ENCODE assay signal across 8 cellular contexts in the genomic region with DNA sequence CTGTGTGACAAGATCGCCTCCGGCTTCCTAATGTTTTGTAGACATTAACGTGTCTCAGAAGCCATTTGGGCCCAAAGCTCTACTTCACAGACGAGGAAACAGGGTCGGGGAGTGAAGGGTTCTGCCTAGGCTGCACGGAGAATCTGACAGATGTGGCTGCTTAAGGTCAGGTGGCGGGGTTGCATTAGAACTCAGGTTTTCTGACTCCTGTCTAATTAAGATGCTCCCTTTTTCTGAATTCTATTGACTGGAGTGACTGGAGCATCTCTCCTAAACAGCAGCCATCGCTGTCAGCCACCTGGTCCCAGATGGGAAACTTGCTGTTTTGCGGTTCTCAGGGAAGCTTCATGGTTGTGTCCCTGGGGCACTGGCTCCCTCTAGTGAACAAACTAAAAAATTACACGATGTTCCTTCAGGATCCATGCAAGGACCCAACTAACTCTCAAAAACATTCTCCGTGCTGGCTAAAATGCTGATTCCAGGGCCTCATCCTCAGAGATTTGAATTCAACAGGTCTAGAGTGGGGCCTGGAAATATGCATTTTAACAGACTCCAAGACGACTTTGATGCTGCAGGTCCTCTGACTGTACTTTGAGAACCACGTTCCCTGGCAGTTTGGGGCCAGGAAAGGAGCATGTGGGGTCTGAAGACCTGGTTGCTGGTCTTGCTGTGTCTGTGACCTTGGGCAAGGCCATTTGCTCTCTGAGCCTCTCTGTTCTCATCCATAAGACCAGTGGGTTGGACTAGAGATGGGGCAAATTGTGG.
A peak's percentile ranks its signal among the peaks of the same experiment; 100 is the strongest.
DNase-seq lines count a peak whose midpoint lies in the region; ATAC-seq, FAIRE-seq and TF ChIP-seq lines count a peak whose summit lies in the region.

No MANE protein-coding gene starts in this region.

- H3K36me3 ChIP-seq in right atrium auricular region, result no peaks in the 10 kb centered on the region

- H3K27ac ChIP-seq in right atrium auricular region, result no peak overlapping the region

- peak; percentile 81 for TF ChIP-seq CTCF in astrocyte of the cerebellum (IDR thresholded peaks at IDR 0.05; ENCODE audit: low read depth, low read length, missing control alignments)
- TF ChIP-seq CTCF in right atrium auricular region (IDR thresholded peaks at IDR 0.05), result peak; percentile 73 to 82
- peak; percentile 80 for TF ChIP-seq CTCF in retinal pigment epithelial cell (conservative IDR thresholded peaks at IDR 0.05; ENCODE audit: low read depth, low read length)

- in situ Hi-C loops in astrocyte of the cerebellum (cut with HindIII; ENCODE audit: low sequenced_read_pairs), result no loop called here

- DNase-seq in DMS 273 (lab: John Stamatoyannopoulos, UW; ENCODE audit: unreplicated experiment) (peak; percentile 77), HTR-8/SVneo (ENCODE audit: insufficient read length, low spot score) (peak; percentile 74), SHP77 (lab: John Stamatoyannopoulos, UW) (peak; percentile 58 to 62), astrocyte of the cerebellum (ENCODE audit: low read depth) (peak; percentile 34), right atrium auricular region (ENCODE audit: low spot score) (no peak), retinal pigment epithelial cell (ENCODE audit: low read depth) (no peak)

- H3K4me1 ChIP-seq in right atrium auricular region, result no peaks in the 10 kb centered on the region

- peaks cover 0 to 7% of the 10 kb centered on the region in 2 donors for H3K9me3 ChIP-seq in right atrium auricular region

- H3K27me3 ChIP-seq in right atrium auricular region, result no peaks in the 10 kb centered on the region

- ATAC-seq in GM21423 (IDR thresholded peaks at IDR 0.05; ENCODE audit: unreplicated experiment) (no peak), GM18519 (IDR thresholded peaks at IDR 0.05; ENCODE audit: low FRiP score, unreplicated experiment) (no peak)

- FAIRE-seq in HTR-8/SVneo (lab: Jason Lieb, UNC), result peak; percentile 72

- no peak overlapping the region for H3K4me3 ChIP-seq in astrocyte of the cerebellum (ENCODE audit: low read depth, low read length)
- H3K4me3 ChIP-seq in right atrium auricular region, result no peak overlapping the region
- no peak overlapping the region for H3K4me3 ChIP-seq in retinal pigment epithelial cell (ENCODE audit: low read length)

Comparison
In these comparisons a context has a peak if more than half of its experiments do, and no peak if none do; other contexts are left out.
1. DNase-seq: peak in DMS 273 (single experiment), HTR-8/SVneo (single experiment), SHP77 (2 of 2) and astrocyte of the cerebellum (single experiment); none in right atrium auricular region (single experiment) and retinal pigment epithelial cell (single experiment).
2. Peak in every context shown above with its lines, with median percentiles within 50 percentile points of each other: CTCF ChIP-seq.